ENCODE assay signal across 30 cellular contexts in genomic region chr4:7288751-7289523, GRCh38.
"Had no signal": no experiment of that assay in that cellular context is flagged by ENCODE, and none has a peak within 500 bp of the region (broad histone marks: within the 10 kb centered on the region; RNA-seq: fewer than 3 reads in every experiment).

No MANE protein-coding gene starts in this region.

- DNase-seq: activated B cell treated with CpG ODN at 0.5 μM for 24 hours; activated CD4-positive, alpha-beta T cell treated with anti-CD3 and anti-CD28 coated beads for 48 hours; activated CD4-positive, alpha-beta T cell treated with anti-CD3 and anti-CD28 coated beads, Interleukin-2, amount 50 U/mL, for 1 hour; activated CD4-positive, alpha-beta T cell treated with anti-CD3 and anti-CD28 coated beads, Interleukin-2, amount 50 U/mL, for 48 hours; activated CD8-positive, alpha-beta memory T cell treated with anti-CD3 and anti-CD28 coated beads, Interleukin-2, amount 10 ng/mL, durations not matched to agents 7 days and 5 days; activated CD8-positive, alpha-beta memory T cell treated with anti-CD3 and anti-CD28 coated beads, Interleukin-2, amount 50 U/mL, for 4 hours; activated CD8-positive, alpha-beta T cell treated with anti-CD3 and anti-CD28 coated beads, Interleukin-2, amount 10 ng/mL, durations not matched to agents 7 days and 5 days; activated effector memory CD4-positive, alpha-beta T cell treated with anti-CD3 and anti-CD28 coated beads, Interleukin-2, amount 50 U/mL, for 16 hours; activated naive CD4-positive, alpha-beta T cell treated with anti-CD3 and anti-CD28 coated beads for 36 hours; activated naive CD8-positive, alpha-beta T cell treated with anti-CD3 and anti-CD28 coated beads, Interleukin-2, amount 10 ng/mL, durations not matched to agents 7 days and 5 days; activated T-cell treated with anti-CD3 and anti-CD28 coated beads, Interleukin-2, amount 50 U/mL, for 1 hour; activated T-cell treated with anti-CD3 and anti-CD28 coated beads, Interleukin-2, amount 50 U/mL, for 48 hours; anterior cingulate cortex; cortex of kidney; dermis blood vessel endothelial cell; effector CD4-positive, alpha-beta T cell; effector memory CD8-positive, alpha-beta T cell; erythroblast; foreskin keratinocyte; gastrocnemius medialis; glutamatergic neuron; heart left ventricle; T-helper 17 cell; T1000; WERI-Rb-1 had no signal

- H3K27me3 ChIP-seq: esophagus muscularis mucosa, gastrocnemius medialis, heart left ventricle had no signal

- H3K9me3 ChIP-seq: esophagus muscularis mucosa, gastrocnemius medialis, heart left ventricle had no signal

- H3K27ac ChIP-seq: esophagus muscularis mucosa, foreskin keratinocyte, gastrocnemius medialis, heart left ventricle had no signal

- ATAC-seq: activated CD4-positive, CD25-positive, alpha-beta regulatory T cell treated with anti-CD3 and anti-CD28 coated beads, Interleukin-2, amount 50 U/mL, for 24 hours; activated CD8-positive, alpha-beta memory T cell treated with anti-CD3 and anti-CD28 coated beads, Interleukin-2, amount 10 ng/mL, durations not matched to agents 7 days and 5 days; activated CD8-positive, alpha-beta T cell treated with anti-CD3 and anti-CD28 coated beads, Interleukin-2, amount 10 ng/mL, durations not matched to agents 7 days and 5 days; activated naive CD4-positive, alpha-beta T cell treated with anti-CD3 and anti-CD28 coated beads, Interleukin-2, amount 50 U/mL, for 72 hours; effector memory CD8-positive, alpha-beta T cell; foreskin keratinocyte; gastrocnemius medialis; heart left ventricle; T-helper 17 cell had no signal

- H3K4me3 ChIP-seq: esophagus muscularis mucosa, gastrocnemius medialis, heart left ventricle had no signal

- H3K36me3 ChIP-seq: esophagus muscularis mucosa, gastrocnemius medialis, heart left ventricle had no signal

- FAIRE-seq: astrocyte, colon had no signal

- H3K4me1 ChIP-seq: foreskin keratinocyte, gastrocnemius medialis had no signal
